Comparison of ENCODE assay signal across 8 cellular contexts in genomic region chr11:116773203-116774112, GRCh38. TPM values are rescaled to one million over a fixed set of nuclear protein-coding genes. Genes with fewer than 3 reads are reported as not detected.
DNase-seq lines count a peak whose midpoint lies in the region; ATAC-seq lines count a peak whose summit lies in the region.

No MANE protein-coding gene starts in this region.

- peak overlapping the region; percentile 86 to 99 (median 96) for H3K4me3 Mint-ChIP-seq in naive thymus-derived CD4-positive, alpha-beta T cell

- ATAC-seq in GM18861 (IDR thresholded peaks at IDR 0.05; ENCODE audit: unreplicated experiment) (peak; percentile 33), HG03135 (IDR thresholded peaks at IDR 0.05; ENCODE audit: unreplicated experiment) (peak; percentile 45), GM21381 (IDR thresholded peaks at IDR 0.05; ENCODE audit: unreplicated experiment) (no peak)
- ATAC-seq in naive thymus-derived CD4-positive, alpha-beta T cell = no peak

- intact Hi-C loops in naive thymus-derived CD4-positive, alpha-beta T cell (cut with micrococcal nuclease) = loop anchor here (1.0 to 5.0 kb wide), 13 partner anchors 15 to 554 kb away; partner anchors contain the start of genes CEP164 (in 2 of the 2), PCSK7 (in 2 of the 2), RNF214 (in 2 of the 2) and SIDT2 (in 2 of the 2)

- H3K27ac Mint-ChIP-seq in naive thymus-derived CD4-positive, alpha-beta T cell = peak overlapping the region; percentile 92 to 99 (median 97)

- peaks cover 25 to 53% (median 44%) of the 10 kb centered on the region in 7 donors for H3K4me1 Mint-ChIP-seq in naive thymus-derived CD4-positive, alpha-beta T cell

- peaks cover 10 to 25% (median 19%) of the 10 kb centered on the region in 5 donors for H3K36me3 Mint-ChIP-seq in naive thymus-derived CD4-positive, alpha-beta T cell

- H3K4me3 ChIP-seq in SJCRH30 = peak overlapping the region; percentile 98
- peak overlapping the region; percentile 80 for H3K4me3 ChIP-seq in naive thymus-derived CD4-positive, alpha-beta T cell (ENCODE audit: low read length)

- peaks cover 2% of the 10 kb centered on the region; the same call in 1 of the 2 replicates for H3K36me3 ChIP-seq in SJCRH30
- H3K36me3 ChIP-seq in naive thymus-derived CD4-positive, alpha-beta T cell (ENCODE audit: control insufficient read depth in 2 of 3, insufficient read depth in 3 of 3, low read length in 3 of 3) = peaks cover 4 to 24% (median 11%) of the 10 kb centered on the region in 3 experiments

- CTCF ChIA-PET in naive thymus-derived CD4-positive, alpha-beta T cell (lab: Charles Lee) = interaction anchor here (0.6 to 1.9 kb wide), 3 partner anchors 11 to 62 kb away, joined by 3 to 9 read pairs (median 3); no protein-coding TSS in a partner anchor

- no peaks in the 10 kb centered on the region for H3K27me3 ChIP-seq in SJCRH30
- no peaks in the 10 kb centered on the region for H3K27me3 ChIP-seq in naive thymus-derived CD4-positive, alpha-beta T cell (ENCODE audit: control insufficient read depth in 2 of 2, insufficient read depth in 2 of 2, low read length in 2 of 2)

- H3K9me3 ChIP-seq in SJCRH30 (replicated peaks) = no peaks in the 10 kb centered on the region
- no peaks in the 10 kb centered on the region for H3K9me3 ChIP-seq in naive thymus-derived CD4-positive, alpha-beta T cell (ENCODE audit: control insufficient read depth in 2 of 3, low read length in 3 of 3)

- peaks cover 3% of the 10 kb centered on the region; the same call in 1 of the 2 replicates for H3K4me1 ChIP-seq in SJCRH30
- H3K4me1 ChIP-seq in naive thymus-derived CD4-positive, alpha-beta T cell (ENCODE audit: control insufficient read depth in 2 of 2, insufficient read depth in 2 of 2, low read length in 2 of 2) = peaks cover 19 to 20% of the 10 kb centered on the region in 2 donors

- no peaks in the 10 kb centered on the region for H3K27me3 Mint-ChIP-seq in naive thymus-derived CD4-positive, alpha-beta T cell

- H3K9me3 Mint-ChIP-seq in naive thymus-derived CD4-positive, alpha-beta T cell = peaks cover 0 to 4% (median 0%) of the 10 kb centered on the region in 11 donors

- DNase-seq in AG08395 (ENCODE audit: low spot score) (peak; percentile 31), SJCRH30 (peak; percentile 57 to 59), epithelial cell of prostate (ENCODE audit: low read depth, low spot score) (no peak), NCI-H2107 (lab: John Stamatoyannopoulos, UW) (no peak)
- no peak for DNase-seq in naive thymus-derived CD4-positive, alpha-beta T cell

- POLR2A ChIA-PET in naive thymus-derived CD4-positive, alpha-beta T cell (lab: Charles Lee) = interaction anchor here (0.5 to 5.2 kb wide), 13 partner anchors 9 to 491 kb away, joined by 3 to 49 read pairs (median 6); partner anchors contain the start of genes APOA5, PCSK7, SIK3 and ZPR1

- peak overlapping the region; percentile 34; the same call in 1 of the 2 replicates for H3K27ac ChIP-seq in SJCRH30
- H3K27ac ChIP-seq in epithelial cell of prostate = peak overlapping the region; percentile 79
- peak overlapping the region; percentile 93 for H3K27ac ChIP-seq in naive thymus-derived CD4-positive, alpha-beta T cell (ENCODE audit: low read depth, low read length)

RNA-seq across cellular contexts. Expression of gene BUD13, which starts 0.7 kb away (rescaled TPM):
- 21.6 and 21.7 TPM in 2 replicates for total RNA-seq in SJCRH30 (2014; rRNA removed; shearing (Covaris generic))
- total RNA-seq in naive thymus-derived CD4-positive, alpha-beta T cell = 10 to 100 TPM; 10.3 to 32.0 (median 20.3) TPM
- polyA plus RNA-seq in naive thymus-derived CD4-positive, alpha-beta T cell = 10 to 100 TPM in 1 of 2 donors, 1 to 10 TPM in 1; 9.4 to 27.9 TPM

RNA-seq across cellular contexts. Expression of gene ZPR1, which starts 14.4 kb away (rescaled TPM):
- total RNA-seq in SJCRH30 (2014; rRNA removed; shearing (Covaris generic)) = 33.3 and 42.3 TPM in 2 replicates
- total RNA-seq in naive thymus-derived CD4-positive, alpha-beta T cell = 100 to 1,000 TPM in 1 of 5 experiments, 10 to 100 TPM in 4; 65.8 to 117 (median 68.8) TPM
- polyA plus RNA-seq in naive thymus-derived CD4-positive, alpha-beta T cell = 10 to 100 TPM; 30.9 to 38.8 TPM

RNA-seq across cellular contexts. Expression of gene APOA5, which starts 18.2 kb away (rescaled TPM):
- not detected in 2 replicates for total RNA-seq in SJCRH30 (2014; rRNA removed; shearing (Covaris generic))
- total RNA-seq in naive thymus-derived CD4-positive, alpha-beta T cell = not detected
- polyA plus RNA-seq in naive thymus-derived CD4-positive, alpha-beta T cell = not detected

RNA-seq across cellular contexts. Expression of gene APOA4, which starts 49.6 kb away (rescaled TPM):
- not detected in 2 replicates for total RNA-seq in SJCRH30 (2014; rRNA removed; shearing (Covaris generic))
- not detected for total RNA-seq in naive thymus-derived CD4-positive, alpha-beta T cell
- polyA plus RNA-seq in naive thymus-derived CD4-positive, alpha-beta T cell = not detected

RNA-seq across cellular contexts. Expression of gene APOC3, which starts 56.2 kb away (rescaled TPM):
- total RNA-seq in SJCRH30 (2014; rRNA removed; shearing (Covaris generic)) = not detected in 2 replicates
- not detected for total RNA-seq in naive thymus-derived CD4-positive, alpha-beta T cell
- not detected for polyA plus RNA-seq in naive thymus-derived CD4-positive, alpha-beta T cell

Comparison
In these comparisons a context has a peak if more than half of its experiments do, and no peak if none do; other contexts are left out.
1. DNase-seq: peak in AG08395 (single experiment) and SJCRH30 (2 of 2); none in epithelial cell of prostate (single experiment), naive thymus-derived CD4-positive, alpha-beta T cell (0 of 9) and NCI-H2107 (single experiment).
2. ATAC-seq: peak in GM18861 (single experiment) and HG03135 (single experiment); none in naive thymus-derived CD4-positive, alpha-beta T cell (single experiment) and GM21381 (single experiment).
3. H3K27ac ChIP-seq: peak in every context shown above with its lines; median percentile 93 in naive thymus-derived CD4-positive, alpha-beta T cell; 79 in epithelial cell of prostate; 34 in SJCRH30.